8 cellular contexts compared by ENCODE assay signal in genomic region chr18:23871410-23871809, GRCh38.
DNase-seq lines count a peak whose midpoint lies in the region; ATAC-seq lines count a peak whose summit lies in the region.

No MANE protein-coding gene starts in this region.

- H3K27ac Mint-ChIP-seq in IgD-negative memory B cell, result peak overlapping the region in 2 of 3 donors; percentile 16 to 65

- H3K36me3 Mint-ChIP-seq in IgD-negative memory B cell, result no peaks in the 10 kb centered on the region

- ATAC-seq in GM21723 (IDR thresholded peaks at IDR 0.05; ENCODE audit: unreplicated experiment) (no peak), GM19328 (IDR thresholded peaks at IDR 0.05; ENCODE audit: unreplicated experiment) (no peak)

- H3K4me1 Mint-ChIP-seq in IgD-negative memory B cell, result peaks cover 16 to 23% (median 17%) of the 10 kb centered on the region in 3 donors

- peak overlapping the region in 2 of 4 donors; percentile 55 to 77 for H3K4me3 Mint-ChIP-seq in IgD-negative memory B cell

- H3K27me3 Mint-ChIP-seq in IgD-negative memory B cell, result no peaks in the 10 kb centered on the region

- H3K9me3 Mint-ChIP-seq in IgD-negative memory B cell, result no peaks in the 10 kb centered on the region

- peak; percentile 35 for DNase-seq in NCI-H2107 treated with DMSO at 0.1 percent for 48 hours (lab: John Stamatoyannopoulos, UW; ENCODE audit: unreplicated experiment)
- no peak for DNase-seq in NCI-H2107 (lab: John Stamatoyannopoulos, UW)
- DNase-seq in activated CD4-positive, CD25-positive, alpha-beta regulatory T cell treated with anti-CD3 and anti-CD28 coated beads, Interleukin-2, amount 50 U/mL, for 72 hours, result peak; percentile 35
- peak; percentile 58 for DNase-seq in effector CD8-positive, alpha-beta T cell (lab: John Stamatoyannopoulos, UW)
- DNase-seq in stimulated activated CD8-positive, alpha-beta memory T cell treated with anti-CD3 and anti-CD28 coated beads, Interleukin-15, amount 100 ng/mL, for 24 hours (ENCODE audit: low read depth), result peak; percentile 13
